In the genomic region with DNA sequence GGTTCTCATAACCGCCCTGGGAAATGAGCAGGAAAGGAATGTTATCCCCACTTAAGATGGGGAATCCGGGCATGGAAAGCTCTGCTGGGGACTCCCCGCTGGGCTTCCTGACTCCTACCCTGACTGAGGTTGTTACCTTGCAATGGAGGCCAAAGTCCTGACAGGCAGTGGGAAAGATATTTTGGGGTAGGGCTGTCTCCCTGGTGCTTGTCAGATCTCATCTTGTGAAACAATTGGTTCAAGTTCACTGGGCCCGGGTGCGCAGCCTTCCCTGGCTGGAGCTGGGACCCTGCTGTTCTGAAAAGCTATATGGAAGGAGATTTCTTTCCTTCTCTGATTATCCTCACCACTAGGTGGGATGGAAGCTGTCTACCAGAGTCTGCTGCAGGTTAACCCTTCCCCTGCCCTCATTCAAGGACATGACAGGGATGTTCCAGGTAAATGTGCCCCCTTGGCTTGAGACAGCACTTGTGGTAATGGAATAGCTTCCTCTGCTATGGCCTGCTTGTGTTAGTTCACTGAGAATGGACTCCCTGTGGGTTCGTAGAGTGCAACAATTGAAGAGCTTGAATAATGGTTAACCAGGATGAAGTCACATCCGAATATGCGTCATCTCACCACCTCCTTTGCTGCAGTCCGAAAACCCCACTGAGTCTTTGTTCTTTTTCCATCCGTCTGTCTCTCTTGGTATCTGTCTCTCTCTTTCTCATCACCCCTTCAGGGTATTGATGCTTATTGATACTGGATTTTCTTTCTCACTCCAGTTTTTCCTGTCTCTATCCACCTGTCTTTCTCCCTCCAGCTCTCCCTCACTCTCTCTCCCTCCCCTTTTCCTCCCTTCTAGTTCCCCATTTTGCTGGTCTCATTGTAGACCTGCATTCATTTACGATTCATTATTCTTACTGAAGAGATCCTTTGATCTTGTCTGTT, we compare ENCODE assay signal across 9 cellular contexts.
DNase-seq lines count a peak whose midpoint lies in the region; ATAC-seq and TF ChIP-seq lines count a peak whose summit lies in the region.
"Had no signal": no experiment of that assay in that cellular context is flagged by ENCODE, and none has a peak within 500 bp of the region (broad histone marks: within the 10 kb centered on the region; RNA-seq: fewer than 3 reads in every experiment).

No MANE protein-coding gene starts in this region.

- H3K9ac ChIP-seq in BLaER1 treated with 17β-estradiol and CSF1 and Interleukin-3, amounts not matched to agents 10 nM and 100 nM: no peak overlapping the region
- H3K9ac ChIP-seq in mesenchymal stem cell (ENCODE audit: low read length) (no peak overlapping the region), GM23248 (no peak overlapping the region)

- H2BK15ac ChIP-seq in mesenchymal stem cell (ENCODE audit: low read depth, poor library complexity, severe bottlenecking): peak overlapping the region; percentile 45

- peaks cover 18 to 27% (median 23%) of the 10 kb centered on the region in 10 experiments for H3K4me1 ChIP-seq in BLaER1 treated with 17β-estradiol and CSF1 and Interleukin-3, amounts not matched to agents 10 nM and 100 nM
- H3K4me1 ChIP-seq in mesenchymal stem cell (ENCODE audit: control insufficient read depth, insufficient read depth, low read depth, low read length): peaks cover 27% of the 10 kb centered on the region
- H3K4me1 ChIP-seq in GM23248 (ENCODE audit: insufficient read depth): peaks cover 19% of the 10 kb centered on the region

- no peak overlapping the region for H3K4me3 ChIP-seq in BLaER1 treated with 17β-estradiol and CSF1 and Interleukin-3, amounts not matched to agents 10 nM and 100 nM
- H3K4me3 ChIP-seq in mesenchymal stem cell (ENCODE audit: insufficient read depth in 1 of 2, low read depth in 1 of 2, low read length in 2 of 2) (no peak overlapping the region), GM23248 (no peak overlapping the region)

- H3K14ac ChIP-seq in mesenchymal stem cell (ENCODE audit: low read length in 2 of 2): no peak overlapping the region

- no peak for TF ChIP-seq CTCF in WTC11 (IDR thresholded peaks at IDR 0.05)

- H2BK120ac ChIP-seq in mesenchymal stem cell (ENCODE audit: low read depth, low read length): no peak overlapping the region

- peaks cover 0 to 25% (median 0%) of the 10 kb centered on the region in 11 experiments; a peak in 3 of 22 replicates for H3K27me3 ChIP-seq in BLaER1 treated with 17β-estradiol and CSF1 and Interleukin-3, amounts not matched to agents 10 nM and 100 nM
- H3K27me3 ChIP-seq in mesenchymal stem cell (ENCODE audit: control insufficient read depth in 1 of 2, insufficient read depth in 1 of 2, low read length in 2 of 2): no peaks in the 10 kb centered on the region
- H3K27me3 ChIP-seq in GM23248 (replicated peaks; ENCODE audit: insufficient read depth): no peaks in the 10 kb centered on the region

- peak overlapping the region in 9 of 11 experiments; percentile 26 to 76 (median 58); a peak in 16 of 22 replicates for H3K4me2 ChIP-seq in BLaER1 treated with 17β-estradiol and CSF1 and Interleukin-3, amounts not matched to agents 10 nM and 100 nM
- peak overlapping the region; percentile 47 for H3K4me2 ChIP-seq in mesenchymal stem cell (ENCODE audit: low read length, poor library complexity, severe bottlenecking)
- H3K4me2 ChIP-seq in GM23248 (ENCODE audit: unreplicated experiment): no peak overlapping the region

- H3K4ac ChIP-seq in mesenchymal stem cell (ENCODE audit: low read depth in 1 of 2, low read length in 2 of 2): no peak overlapping the region

- peak; percentile 72 for ATAC-seq in GM18909 (IDR thresholded peaks at IDR 0.05; ENCODE audit: poor library complexity, unreplicated experiment)
- peak; percentile 61 for ATAC-seq in HG03095 (IDR thresholded peaks at IDR 0.05; ENCODE audit: unreplicated experiment)
- peak; percentile 76 for ATAC-seq in WTC11
- no peak for ATAC-seq in GM18519 (IDR thresholded peaks at IDR 0.05; ENCODE audit: low FRiP score, unreplicated experiment)

- H3K79me1 ChIP-seq in mesenchymal stem cell (replicated peaks; ENCODE audit: low read length, poor library complexity, severe bottlenecking): no peaks in the 10 kb centered on the region

- H2AFZ ChIP-seq in mesenchymal stem cell (ENCODE audit: low read depth, low read length) (no peak overlapping the region), GM23248 (no peak overlapping the region)

- 60% methylated on average over 10 of the region's 11 CpGs for WGBS in mesenchymal stem cell
- 86% methylated on average over 11 of the region's 11 CpGs for WGBS in GM23248 (ENCODE audit: low coverage in 1 of 2, low lambda C conversion rate in 2 of 2, missing lambda C conversion rate in 2 of 2), 2 experiments

- no peaks in the 10 kb centered on the region for H3K9me3 ChIP-seq in BLaER1 treated with 17β-estradiol and CSF1 and Interleukin-3, amounts not matched to agents 10 nM and 100 nM (replicated peaks in 1 of 11)
- H3K9me3 ChIP-seq in mesenchymal stem cell (ENCODE audit: control insufficient read depth, low read length): no peaks in the 10 kb centered on the region
- no peaks in the 10 kb centered on the region for H3K9me3 ChIP-seq in GM23248 (ENCODE audit: low read depth)

- H3K27ac ChIP-seq in BLaER1 treated with 17β-estradiol and CSF1 and Interleukin-3, amounts not matched to agents 10 nM and 100 nM: no peak overlapping the region
- H3K27ac ChIP-seq in mesenchymal stem cell (ENCODE audit: low read length, poor library complexity, severe bottlenecking) (peak overlapping the region; percentile 99), GM23248 (no peak overlapping the region)
- H3K27ac ChIP-seq: HL-60 had no signal

- H3F3A ChIP-seq in GM23248 (ENCODE audit: insufficient read depth): peaks cover 17% of the 10 kb centered on the region

- H3K23ac ChIP-seq in mesenchymal stem cell (ENCODE audit: low read length in 2 of 2): no peak overlapping the region

- in situ Hi-C loops in G401 (cut with HindIII; ENCODE audit: low sequenced_read_pairs): no loop called here
- in situ Hi-C loops in GM23248 (cut with MboI): no loop called here

- no peak overlapping the region for H4K8ac ChIP-seq in mesenchymal stem cell (ENCODE audit: low read length)

- peak overlapping the region; percentile 92 for H2AK5ac ChIP-seq in mesenchymal stem cell (ENCODE audit: low read length, severe bottlenecking)

- DNase-seq in WTC11 (ENCODE audit: low spot score) (peak; percentile 36), mesenchymal stem cell (peak; percentile 47), G401 (ENCODE audit: low spot score) (no peak), GM23248 (no peak)

- peak overlapping the region; percentile 29 to 91 for H2BK12ac ChIP-seq in mesenchymal stem cell (ENCODE audit: low read length in 2 of 2)

- H3K27ac Mint-ChIP-seq in WTC11: peak overlapping the region; percentile 82

- no peaks in the 10 kb centered on the region for H3K36me3 ChIP-seq in BLaER1 treated with 17β-estradiol and CSF1 and Interleukin-3, amounts not matched to agents 10 nM and 100 nM
- no peaks in the 10 kb centered on the region for H3K36me3 ChIP-seq in mesenchymal stem cell (ENCODE audit: control insufficient read depth in 1 of 2, insufficient read depth in 2 of 2, low read depth in 1 of 2, low read length in 2 of 2)
- no peaks in the 10 kb centered on the region for H3K36me3 ChIP-seq in GM23248 (ENCODE audit: low read depth)

- CTCF ChIA-PET in WTC11 (lab: Charles Lee): interaction anchor here (0.7 to 3.6 kb wide), 14 partner anchors 11 to 236 kb away, joined by 3 to 19 read pairs (median 4); a partner anchor contains a TSS

- H2BK5ac ChIP-seq in mesenchymal stem cell (ENCODE audit: low read depth, low read length, poor library complexity, severe bottlenecking): peak overlapping the region; percentile 46

- H3K4me3 Mint-ChIP-seq in WTC11: no peak overlapping the region; the same call in 1 of the 2 replicates

- H3K9me2 ChIP-seq in GM23248 (ENCODE audit: insufficient read depth): no peaks in the 10 kb centered on the region

- peaks cover 46% of the 10 kb centered on the region for H3K4me1 Mint-ChIP-seq in WTC11

- no peaks in the 10 kb centered on the region for H3K79me2 ChIP-seq in GM23248 (ENCODE audit: insufficient read depth)

- peaks cover 0 to 12% (median 0%) of the 10 kb centered on the region in 11 experiments; a peak in 2 of 22 replicates for H4K20me1 ChIP-seq in BLaER1 treated with 17β-estradiol and CSF1 and Interleukin-3, amounts not matched to agents 10 nM and 100 nM
- no peaks in the 10 kb centered on the region for H4K20me1 ChIP-seq in GM23248 (ENCODE audit: insufficient read depth)

- H4K91ac ChIP-seq in mesenchymal stem cell (ENCODE audit: low read length): peak overlapping the region; percentile 43

- no peaks in the 10 kb centered on the region for H3K36me3 Mint-ChIP-seq in WTC11

- H3K9me3 Mint-ChIP-seq in WTC11: peaks cover 7% of the 10 kb centered on the region

- POLR2A ChIA-PET in WTC11 (lab: Charles Lee): interaction anchor here (0.5 to 0.7 kb wide), 2 partner anchors 65 to 214 kb away, joined by 3 to 4 read pairs; no protein-coding TSS in a partner anchor

- H3K18ac ChIP-seq in mesenchymal stem cell (ENCODE audit: low read depth in 1 of 2, low read length in 2 of 2): no peak overlapping the region

- H3K27me3 Mint-ChIP-seq in WTC11 (ENCODE audit: low read depth): no peaks in the 10 kb centered on the region

TF ChIP-seq in WTC11, 78 proteins besides CTCF, POLR2A, EP300 and RAD21 (continues in another document):
- TF ChIP-seq RELA (CRISPR knock-in tag; IDR thresholded peaks at IDR 0.05; ENCODE audit: borderline replicate concordance) (no peak), NFE2L1 (CRISPR knock-in tag; IDR thresholded peaks at IDR 0.05) (no peak), ZNF423 (CRISPR knock-in tag; IDR thresholded peaks at IDR 0.05) (peak; percentile 51; the same call in 1 of the 2 replicates), ZNF138 (CRISPR knock-in tag; conservative IDR thresholded peaks at IDR 0.05) (no peak), CREM (CRISPR knock-in tag; IDR thresholded peaks at IDR 0.05) (0 out of 2 replicates have a peak, but pooled peaks have one; percentile 37)
- TF ChIP-seq, protein P1, sequence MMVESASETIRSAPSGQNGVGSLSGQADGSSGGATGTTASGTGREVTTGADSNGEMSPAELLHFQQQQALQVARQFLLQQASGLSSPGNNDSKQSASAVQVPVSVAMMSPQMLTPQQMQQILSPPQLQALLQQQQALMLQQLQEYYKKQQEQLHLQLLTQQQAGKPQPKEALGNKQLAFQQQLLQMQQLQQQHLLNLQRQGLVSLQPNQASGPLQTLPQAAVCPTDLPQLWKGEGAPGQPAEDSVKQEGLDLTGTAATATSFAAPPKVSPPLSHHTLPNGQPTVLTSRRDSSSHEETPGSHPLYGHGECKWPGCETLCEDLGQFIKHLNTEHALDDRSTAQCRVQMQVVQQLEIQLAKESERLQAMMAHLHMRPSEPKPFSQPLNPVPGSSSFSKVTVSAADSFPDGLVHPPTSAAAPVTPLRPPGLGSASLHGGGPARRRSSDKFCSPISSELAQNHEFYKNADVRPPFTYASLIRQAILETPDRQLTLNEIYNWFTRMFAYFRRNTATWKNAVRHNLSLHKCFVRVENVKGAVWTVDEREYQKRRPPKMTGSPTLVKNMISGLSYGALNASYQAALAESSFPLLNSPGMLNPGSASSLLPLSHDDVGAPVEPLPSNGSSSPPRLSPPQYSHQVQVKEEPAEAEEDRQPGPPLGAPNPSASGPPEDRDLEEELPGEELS (CRISPR knock-in tag; IDR thresholded peaks at IDR 0.05): 0 out of 2 replicates have a peak, but pooled peaks have one; percentile 17

Comparison
In these comparisons a context has a peak if more than half of its experiments do, and no peak if none do; other contexts are left out.
1. DNase-seq: peak in WTC11 (single experiment) and mesenchymal stem cell (single experiment); none in G401 (single experiment) and GM23248 (single experiment).